Comparison of ENCODE assay signal across 17 cellular contexts in the genomic region with DNA sequence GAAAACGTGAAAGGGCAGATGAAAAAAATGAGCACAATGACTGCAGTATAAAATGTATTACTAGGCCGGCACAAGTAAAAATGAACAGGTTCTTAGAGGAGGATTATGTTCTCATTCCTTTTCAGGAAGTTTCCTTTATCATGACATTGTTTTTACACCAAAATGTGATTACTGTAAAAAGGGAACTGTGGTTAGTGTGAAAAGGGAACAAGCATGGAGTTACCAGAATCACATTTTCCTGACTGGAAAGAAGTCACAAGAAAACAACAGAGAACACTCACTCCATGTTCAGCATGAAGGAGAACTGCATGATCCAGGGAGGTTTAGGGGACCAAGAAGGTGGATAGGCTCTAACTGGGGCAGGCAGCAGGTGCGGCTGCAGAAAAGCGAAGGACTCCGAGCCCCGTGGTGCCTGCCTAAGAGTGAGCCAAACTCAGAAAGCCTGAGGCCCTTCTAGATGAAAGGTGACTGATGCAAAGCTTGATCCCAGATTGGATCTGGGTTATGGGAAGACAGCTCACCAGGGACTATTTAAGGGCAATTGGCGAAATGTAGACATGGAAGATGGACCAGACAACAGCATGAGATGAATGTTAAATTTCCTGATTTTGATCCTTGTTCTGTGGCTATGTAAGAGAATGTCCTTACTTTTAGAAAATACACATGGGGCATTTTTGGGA.
DNase-seq lines count a peak whose midpoint lies in the region; ATAC-seq, FAIRE-seq and TF ChIP-seq lines count a peak whose summit lies in the region.
"Had no signal": no experiment of that assay in that cellular context is flagged by ENCODE, and none has a peak within 500 bp of the region (broad histone marks: within the 10 kb centered on the region; RNA-seq: fewer than 3 reads in every experiment).

No MANE protein-coding gene starts in this region.

- no peak overlapping the region for H3K4me2 ChIP-seq in H1 (ENCODE audit: insufficient read depth in 1 of 2, low read depth in 2 of 2, low read length in 2 of 2)

- no peaks in the 10 kb centered on the region for H3K9me3 ChIP-seq in H1 (ENCODE audit: insufficient read depth in 2 of 2, low read depth in 1 of 2, low read length in 1 of 2)
- H3K9me3 ChIP-seq in ovary = no peaks in the 10 kb centered on the region
- H3K9me3 ChIP-seq: BE2C, heart left ventricle had no signal

- TF ChIP-seq EP300 in H1 (IDR thresholded peaks at IDR 0.05; ENCODE audit: borderline replicate concordance in 1 of 2, low read depth in 2 of 2, low read length in 2 of 2) (no peak), ovary (IDR thresholded peaks at IDR 0.05) (no peak)

- H3K27me3 Mint-ChIP-seq in WTC11 (ENCODE audit: low read depth) = no peaks in the 10 kb centered on the region; the same call in 1 of the 2 replicates
- H3K27me3 Mint-ChIP-seq: central memory CD8-positive, alpha-beta T cell had no signal

- no peak overlapping the region for H2AFZ ChIP-seq in H1 (ENCODE audit: low read length)

- in situ Hi-C loops in GM13976 (cut with MboI; ENCODE audit: low sequenced_read_pairs, unreplicated experiment) = no loop called here

- CTCF ChIA-PET in H1 (lab: Charles Lee; ENCODE audit: partially characterized antibody) (no interaction called here), WTC11 (lab: Charles Lee) (no interaction called here)

- H4K91ac ChIP-seq in H1 (replicated peaks; ENCODE audit: insufficient read length, low read length) = no peak overlapping the region

- no peak overlapping the region for H2BK20ac ChIP-seq in H1 (ENCODE audit: low read length)

- no peak for FAIRE-seq in H1 (lab: Jason Lieb, UNC)
- FAIRE-seq: D721Med had no signal

- intact Hi-C loops in ovary (cut with DNase I) = no loop called here

- H3K27ac ChIP-seq in HL-60 (replicated peaks) (peak overlapping the region; percentile 50), H1 (ENCODE audit: low read depth, low read length) (no peak overlapping the region), skin epidermis (peak overlapping the region in 11 of 21 experiments; percentile 11 to 76 (median 49)), ovary (no peak overlapping the region)

- no peaks in the 10 kb centered on the region for H3K23me2 ChIP-seq in H1 (ENCODE audit: low read depth, low read length)

- H3K4me1 Mint-ChIP-seq in WTC11 = no peaks in the 10 kb centered on the region

- 91% methylated on average over 7 of the region's 7 CpGs; no CpG with 5 or more reads in 1 of the 2 experiments for WGBS in H1 (ENCODE audit: extremely low coverage in 1 of 2, insufficient coverage in 1 of 2, insufficient read length in 1 of 2, insufficient replicate concordance in 2 of 2, low coverage in 1 of 2, low lambda C conversion rate in 2 of 2, missing lambda C conversion rate in 1 of 2), 2 experiments
- WGBS in ovary, 3 donors = 78 to 82% (median 79%) methylated on average over 7 of the region's 7 CpGs

- H2BK12ac ChIP-seq in H1 (ENCODE audit: low read depth, low read length) = no peak overlapping the region

- DNase-seq in HL-60 (ENCODE audit: low read depth in 1 of 2, low spot score in 1 of 2) = peak in 1 of 2 experiments; percentile 26
- peak; percentile 75 for DNase-seq in NOMO-1 treated with DMSO at 0.1 percent for 48 hours (lab: John Stamatoyannopoulos, UW; ENCODE audit: unreplicated experiment)
- no peak for DNase-seq in H1 (ENCODE audit: low read depth in 1 of 2, low spot score in 2 of 2)
- DNase-seq in ovary = no peak
- no peak for DNase-seq in GM13976 (ENCODE audit: low spot score)
- no peak for DNase-seq in WTC11 (ENCODE audit: low spot score)
- DNase-seq: activated CD4-positive, CD25-positive, alpha-beta regulatory T cell; activated CD8-positive, alpha-beta memory T cell treated with anti-CD3 and anti-CD28 coated beads for 24 hours; BE2C; effector memory CD4-positive, alpha-beta T cell; heart left ventricle; NCI-H1092 treated with DMSO at 0.1 percent for 48 hours; stimulated activated CD4-positive, alpha-beta T cell treated with anti-CD3 and anti-CD28 coated beads, Interleukin-4, amount 100 ng/mL, for 1 hour had no signal

- H3K18ac ChIP-seq in H1 (ENCODE audit: extremely low read depth, low read length) = no peak overlapping the region

- H3K4me3 ChIP-seq in HL-60 (replicated peaks; ENCODE audit: insufficient read depth, low read length) = no peak overlapping the region
- H3K4me3 ChIP-seq in H1 (ENCODE audit: extremely low read depth in 1 of 4, insufficient read depth in 2 of 4, low read depth in 3 of 4, low read length in 4 of 4) = no peak overlapping the region
- no peak overlapping the region for H3K4me3 ChIP-seq in skin epidermis
- no peak overlapping the region for H3K4me3 ChIP-seq in ovary
- H3K4me3 ChIP-seq: heart left ventricle had no signal

- no peak overlapping the region for H2BK5ac ChIP-seq in H1 (ENCODE audit: low read depth, low read length)

- H3K79me1 ChIP-seq in H1 (ENCODE audit: low read depth, low read length) = no peaks in the 10 kb centered on the region

- no peak overlapping the region for H3K14ac ChIP-seq in H1 (ENCODE audit: insufficient read length)

- no peak overlapping the region for H3K4ac ChIP-seq in H1 (replicated peaks; ENCODE audit: insufficient read length, low read depth, low read length)

- H4K8ac ChIP-seq in H1 (ENCODE audit: extremely low read depth, insufficient read depth, low read length) = peak overlapping the region; percentile 18; the same call in 1 of the 2 replicates

- H3K27me3 ChIP-seq in HL-60 (ENCODE audit: insufficient read depth, poor library complexity, severe bottlenecking) (no peaks in the 10 kb centered on the region), H1 (replicated peaks in 1 of 4; ENCODE audit: control insufficient read depth in 3 of 4, extremely low read depth in 1 of 4, insufficient read depth in 3 of 4, low read length in 3 of 4) (no peaks in the 10 kb centered on the region), ovary (no peaks in the 10 kb centered on the region)
- H3K27me3 ChIP-seq: BE2C, heart left ventricle had no signal

- no peak overlapping the region for H3K27ac Mint-ChIP-seq in WTC11

- H2BK15ac ChIP-seq in H1 (ENCODE audit: low read length) = no peak overlapping the region

- no peak for TF ChIP-seq RAD21 in H1 (IDR thresholded peaks at IDR 0.05 in 1 of 2, conservative IDR thresholded peaks at IDR 0.05 in 1 of 2; ENCODE audit: low read depth in 2 of 2, low read length in 2 of 2)

- H3K4me3 Mint-ChIP-seq in WTC11 = no peak overlapping the region
- H3K4me3 Mint-ChIP-seq: central memory CD8-positive, alpha-beta T cell had no signal

- no peaks in the 10 kb centered on the region for H3K9me3 Mint-ChIP-seq in WTC11
- H3K9me3 Mint-ChIP-seq: activated T-helper 1 cell treated with anti-CD3 and anti-CD28 coated beads, Interleukin-12 subunit alpha, Interleukin-12 subunit beta, Interleukin-2, Interleukin-4 antibody, amounts not matched to agents 30 ng/mL and 10 ng/mL and 1 ng/mL, durations not matched to agents 14 hours and 24 hours and 36 hours; central memory CD8-positive, alpha-beta T cell had no signal

- TF ChIP-seq POLR2A in H1 (IDR thresholded peaks at IDR 0.05; ENCODE audit: control extremely low read depth in 1 of 2, low read depth in 2 of 2, low read length in 2 of 2) (no peak), ovary (IDR thresholded peaks at IDR 0.05) (no peak)

- H3K9ac ChIP-seq in H1 (replicated peaks in 1 of 4; ENCODE audit: extremely low read depth in 1 of 4, low read depth in 3 of 4, low read length in 3 of 4) = no peak overlapping the region

- no peak overlapping the region for H3K23ac ChIP-seq in H1 (ENCODE audit: insufficient read length)

- H3K36me3 Mint-ChIP-seq in WTC11 = no peaks in the 10 kb centered on the region

- POLR2A ChIA-PET in H1 (lab: Charles Lee; ENCODE audit: partially characterized antibody) = no interaction called here
- POLR2A ChIA-PET in WTC11 (lab: Charles Lee) = no interaction called here

- no peak for TF ChIP-seq CTCF in HL-60 (IDR thresholded peaks at IDR 0.05; ENCODE audit: insufficient read depth, low read length)
- no peak for TF ChIP-seq CTCF in H1 (IDR thresholded peaks at IDR 0.05; ENCODE audit: control extremely low read depth in 1 of 3, insufficient read depth in 1 of 3, low read depth in 1 of 3, low read length in 3 of 3)
- TF ChIP-seq CTCF in ovary (IDR thresholded peaks at IDR 0.05) = no peak
- no peak for TF ChIP-seq CTCF in GM13976 (IDR thresholded peaks at IDR 0.05; ENCODE audit: borderline replicate concordance, control extremely low read depth, extremely low read depth, insufficient read depth, missing control alignments)
- no peak for TF ChIP-seq CTCF in WTC11 (IDR thresholded peaks at IDR 0.05)

- H3K56ac ChIP-seq in H1 (replicated peaks; ENCODE audit: insufficient read length, low read depth, low read length) = no peak overlapping the region

- H3K4me1 ChIP-seq in H1 (replicated peaks in 1 of 4; ENCODE audit: control insufficient read depth in 3 of 4, insufficient read depth in 4 of 4, low read length in 3 of 4) (no peaks in the 10 kb centered on the region), ovary (ENCODE audit: insufficient read depth) (peaks cover 2% of the 10 kb centered on the region)
- H3K4me1 ChIP-seq: BE2C had no signal

- no peak for ATAC-seq in WTC11

- no peaks in the 10 kb centered on the region for H3K36me3 ChIP-seq in H1 (ENCODE audit: control insufficient read depth in 2 of 4, insufficient read depth in 4 of 4, low read length in 3 of 4)
- no peaks in the 10 kb centered on the region for H3K36me3 ChIP-seq in ovary
- H3K36me3 ChIP-seq: BE2C, heart left ventricle had no signal

- no peak overlapping the region for H2BK120ac ChIP-seq in H1 (replicated peaks; ENCODE audit: low read depth, low read length)

- H2AK5ac ChIP-seq in H1 (ENCODE audit: low read depth, low read length) = no peak overlapping the region

- H4K5ac ChIP-seq in H1 (ENCODE audit: insufficient read length, low read depth, low read length) = no peak overlapping the region

- H4K20me1 ChIP-seq in H1 (replicated peaks in 1 of 2; ENCODE audit: control insufficient read depth in 1 of 2, insufficient read depth in 2 of 2, low read length in 2 of 2) = no peaks in the 10 kb centered on the region

- H3K79me2 ChIP-seq in H1 (ENCODE audit: control insufficient read depth in 1 of 2, insufficient read depth in 2 of 2, low read length in 2 of 2) = no peaks in the 10 kb centered on the region

TF ChIP-seq in H1, 55 proteins besides CTCF, POLR2A, EP300 and RAD21 (continues in another document):
- TF ChIP-seq TCF12 (IDR thresholded peaks at IDR 0.05; ENCODE audit: low read depth, low read length) = no peak

TF ChIP-seq in WTC11, 78 proteins besides CTCF, POLR2A, EP300 and RAD21 (continues in another document):
- TF ChIP-seq EMX1 (CRISPR knock-in tag; IDR thresholded peaks at IDR 0.05) (no peak), GABPB1 (CRISPR knock-in tag; IDR thresholded peaks at IDR 0.05) (no peak), E2F4 (CRISPR knock-in tag; IDR thresholded peaks at IDR 0.05; ENCODE audit: borderline replicate concordance, low read depth) (no peak)

Comparison
In these comparisons a context has a peak if more than half of its experiments do, and no peak if none do; other contexts are left out.
1. H3K27ac ChIP-seq: peak in HL-60 (single experiment) and skin epidermis (11 of 21); none in H1 (single experiment) and ovary (0 of 2).